26 cellular contexts compared by ENCODE assay signal in the genomic region with DNA sequence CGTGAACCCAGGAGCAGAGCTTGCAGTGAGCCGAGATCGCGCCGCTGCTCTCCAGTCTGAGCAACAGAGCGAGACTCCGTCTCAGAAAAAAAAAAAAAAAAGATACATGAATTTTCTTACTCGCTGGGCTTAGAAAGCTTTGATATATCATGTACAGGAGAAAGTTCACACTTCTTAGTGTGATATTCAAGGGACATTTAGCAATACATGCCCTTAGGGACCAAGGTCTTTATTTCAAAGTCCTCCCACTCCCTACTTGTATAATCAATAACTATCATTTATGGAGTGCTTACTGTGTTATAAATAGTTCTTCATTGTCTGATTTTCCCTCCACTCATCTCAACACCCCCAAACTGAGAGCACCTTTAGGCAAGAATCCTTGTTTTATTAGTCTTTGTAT.
"Had no signal": no experiment of that assay in that cellular context is flagged by ENCODE, and none has a peak within 500 bp of the region (broad histone marks: within the 10 kb centered on the region; RNA-seq: fewer than 3 reads in every experiment).

No MANE protein-coding gene starts in this region.

- H3K27me3 Mint-ChIP-seq: naive thymus-derived CD4-positive, alpha-beta T cell; natural killer cell treated with Interleukin-12 subunit alpha and Interleukin-12 subunit beta and Interleukin-15 and Interleukin-18, amount 100 ng/mL, for 72 hours; progenitor cell of endocrine pancreas had no signal

- H3K4me3 Mint-ChIP-seq: immature natural killer cell; mesothelial cell of epicardium; naive thymus-derived CD4-positive, alpha-beta T cell; natural killer cell treated with Interleukin-12 subunit alpha and Interleukin-12 subunit beta and Interleukin-15 and Interleukin-18, amount 100 ng/mL, for 72 hours; stimulated activated effector memory CD8-positive, alpha-beta T cell treated with anti-CD3 and anti-CD28 coated beads, Interleukin-12 subunit alpha, Interleukin-12 subunit beta, amount 100 ng/mL, for 72 hours had no signal

- DNase-seq: glutamatergic neuron; heart left ventricle; hypothalamus; immature natural killer cell; left ventricle myocardium superior; lower lobe of right lung; mammary epithelial cell; mesendoderm; mucosa of descending colon; naive thymus-derived CD4-positive, alpha-beta T cell; ovary; spleen; stimulated activated CD4-positive, alpha-beta T cell treated with anti-CD3 and anti-CD28 coated beads, Interleukin-4, amount 100 ng/mL, for 24 hours; stimulated activated naive CD4-positive, alpha-beta T cell; stomach; tibial artery; trophoblast cell; upper lobe of right lung had no signal

- ATAC-seq: heart left ventricle; left ventricle myocardium superior; lower lobe of right lung; mucosa of descending colon; naive thymus-derived CD4-positive, alpha-beta T cell; natural killer cell treated with Interleukin-12 subunit alpha and Interleukin-12 subunit beta and Interleukin-15 and Interleukin-18, amount 100 ng/mL, for 72 hours; stimulated activated effector memory CD8-positive, alpha-beta T cell treated with anti-CD3 and anti-CD28 coated beads, Interleukin-12 subunit alpha, Interleukin-12 subunit beta, amount 100 ng/mL, for 72 hours; upper lobe of right lung had no signal

- H3K36me3 ChIP-seq: ovary, right atrium auricular region, tibial artery had no signal

- H3K27ac ChIP-seq: heart left ventricle, lower lobe of right lung, ovary, right atrium auricular region, spleen, stomach, suprapubic skin, thoracic aorta, tibial artery, upper lobe of right lung had no signal

- H3K36me3 Mint-ChIP-seq: natural killer cell treated with Interleukin-12 subunit alpha and Interleukin-12 subunit beta and Interleukin-15 and Interleukin-18, amount 100 ng/mL, for 72 hours had no signal

- H3K4me3 ChIP-seq: heart left ventricle, lower lobe of right lung, mucosa of descending colon, ovary, right atrium auricular region, skin epidermis, spleen, stomach, suprapubic skin, thoracic aorta, tibial artery, upper lobe of right lung had no signal

- H3K9me3 Mint-ChIP-seq: immature natural killer cell; naive thymus-derived CD4-positive, alpha-beta T cell; natural killer cell treated with Interleukin-12 subunit alpha and Interleukin-12 subunit beta and Interleukin-15 and Interleukin-18, amount 100 ng/mL, for 72 hours; stimulated activated effector memory CD8-positive, alpha-beta T cell treated with anti-CD3 and anti-CD28 coated beads, Interleukin-12 subunit alpha, Interleukin-12 subunit beta, amount 100 ng/mL, for 72 hours had no signal

- H3K27me3 ChIP-seq: heart left ventricle, ovary, right atrium auricular region, spleen, stomach, suprapubic skin, tibial artery, upper lobe of right lung had no signal

- H3K4me1 ChIP-seq: lower lobe of right lung had no signal

- H3K4me1 Mint-ChIP-seq: stimulated activated effector memory CD8-positive, alpha-beta T cell treated with anti-CD3 and anti-CD28 coated beads, Interleukin-12 subunit alpha, Interleukin-12 subunit beta, amount 100 ng/mL, for 72 hours had no signal

- H3K27ac Mint-ChIP-seq: immature natural killer cell; mesothelial cell of epicardium; naive thymus-derived CD4-positive, alpha-beta T cell; natural killer cell treated with Interleukin-12 subunit alpha and Interleukin-12 subunit beta and Interleukin-15 and Interleukin-18, amount 100 ng/mL, for 72 hours; progenitor cell of endocrine pancreas; stimulated activated effector memory CD8-positive, alpha-beta T cell treated with anti-CD3 and anti-CD28 coated beads, Interleukin-12 subunit alpha, Interleukin-12 subunit beta, amount 100 ng/mL, for 72 hours had no signal

- H3K9me3 ChIP-seq: heart left ventricle, lower lobe of right lung, mucosa of descending colon, ovary, right atrium auricular region, spleen, stomach, suprapubic skin, thoracic aorta, tibial artery, upper lobe of right lung had no signal
